In genomic region chr6:11333292-11333849, GRCh38 we compare ENCODE assay signal across 13 cellular contexts.
DNase-seq lines count a peak whose midpoint lies in the region; ATAC-seq lines count a peak whose summit lies in the region.
"Had no signal": no experiment of that assay in that cellular context is flagged by ENCODE, and none has a peak within 500 bp of the region (broad histone marks: within the 10 kb centered on the region; RNA-seq: fewer than 3 reads in every experiment).

No MANE protein-coding gene starts in this region.

- H3K9me3 ChIP-seq in CD8-positive, alpha-beta memory T cell (ENCODE audit: low read length) = no peaks in the 10 kb centered on the region

- POLR2A ChIA-PET in CD8-positive, alpha-beta memory T cell (lab: Charles Lee) = no interaction called here

- peaks cover 14 to 50% (median 29%) of the 10 kb centered on the region in 3 donors for H3K36me3 Mint-ChIP-seq in CD8-positive, alpha-beta memory T cell
- H3K36me3 Mint-ChIP-seq in activated naive CD8-positive, alpha-beta T cell = peaks cover 20% of the 10 kb centered on the region

- peak; percentile 72 for ATAC-seq in GM19023 (IDR thresholded peaks at IDR 0.05; ENCODE audit: unreplicated experiment)
- ATAC-seq in HG03045 (IDR thresholded peaks at IDR 0.05; ENCODE audit: unreplicated experiment) = peak; percentile 48

- H3K4me1 Mint-ChIP-seq in CD8-positive, alpha-beta memory T cell = peaks cover 58 to 85% (median 84%) of the 10 kb centered on the region in 3 donors
- H3K4me1 Mint-ChIP-seq in activated naive CD8-positive, alpha-beta T cell (ENCODE audit: low read depth) = peaks cover 58% of the 10 kb centered on the region

- peak overlapping the region in 5 of 8 donors; percentile 7 to 64 (median 24) for H3K27ac Mint-ChIP-seq in CD8-positive, alpha-beta memory T cell
- peak overlapping the region; percentile 23 for H3K27ac Mint-ChIP-seq in activated naive CD8-positive, alpha-beta T cell

- H3K27me3 Mint-ChIP-seq in CD8-positive, alpha-beta memory T cell = no peaks in the 10 kb centered on the region
- no peaks in the 10 kb centered on the region for H3K27me3 Mint-ChIP-seq in activated naive CD8-positive, alpha-beta T cell

- H3K27ac ChIP-seq in CD8-positive, alpha-beta memory T cell (ENCODE audit: low read depth, low read length) = no peak overlapping the region
- H3K27ac ChIP-seq in substantia nigra (ENCODE audit: low read depth, low read length, poor library complexity, severe bottlenecking) = no peak overlapping the region
- H3K27ac ChIP-seq: cardiac muscle cell had no signal

- H3K4me3 ChIP-seq in CD8-positive, alpha-beta memory T cell (ENCODE audit: low read length) = no peak overlapping the region
- H3K4me3 ChIP-seq: cardiac muscle cell had no signal

- CTCF ChIA-PET in CD8-positive, alpha-beta memory T cell (lab: Charles Lee) = interaction anchor here (0.9 to 1.2 kb wide), 2 partner anchors 9 to 161 kb away, joined by 3 read pairs; no protein-coding TSS in a partner anchor

- DNase-seq in CD8-positive, alpha-beta memory T cell = no peak
- DNase-seq in NCI-H524 (lab: John Stamatoyannopoulos, UW) (no peak), substantia nigra (lab: John Stamatoyannopoulos, UW) (no peak), T-helper 9 cell (no peak)
- no peak for DNase-seq in activated CD4-positive, CD25-positive, alpha-beta regulatory T cell (lab: John Stamatoyannopoulos, UW)
- DNase-seq: activated CD8-positive, alpha-beta memory T cell treated with anti-CD3 and anti-CD28 coated beads, Interleukin-2, amount 50 U/mL, for 48 hours; DMS 273 treated with DMSO at 0.1 percent for 48 hours; NCI-H524 treated with DMSO at 0.1 percent for 48 hours; stimulated activated naive CD4-positive, alpha-beta T cell had no signal

- H3K4me1 ChIP-seq in CD8-positive, alpha-beta memory T cell (ENCODE audit: insufficient read depth, low read length) = peaks cover 18% of the 10 kb centered on the region

- H3K4me3 Mint-ChIP-seq in CD8-positive, alpha-beta memory T cell = no peak overlapping the region
- no peak overlapping the region for H3K4me3 Mint-ChIP-seq in activated naive CD8-positive, alpha-beta T cell

- no peaks in the 10 kb centered on the region for H3K9me3 Mint-ChIP-seq in CD8-positive, alpha-beta memory T cell
- no peaks in the 10 kb centered on the region for H3K9me3 Mint-ChIP-seq in activated naive CD8-positive, alpha-beta T cell (ENCODE audit: low read depth)

- no peaks in the 10 kb centered on the region for H3K36me3 ChIP-seq in CD8-positive, alpha-beta memory T cell (ENCODE audit: insufficient read depth, low read length)
- H3K36me3 ChIP-seq: cardiac muscle cell had no signal

- H3K27me3 ChIP-seq in CD8-positive, alpha-beta memory T cell (ENCODE audit: insufficient read depth, low read length, poor library complexity, severe bottlenecking) = no peaks in the 10 kb centered on the region
- H3K27me3 ChIP-seq: cardiac muscle cell had no signal
